ENCODE assay signal across 7 cellular contexts in the genomic region with DNA sequence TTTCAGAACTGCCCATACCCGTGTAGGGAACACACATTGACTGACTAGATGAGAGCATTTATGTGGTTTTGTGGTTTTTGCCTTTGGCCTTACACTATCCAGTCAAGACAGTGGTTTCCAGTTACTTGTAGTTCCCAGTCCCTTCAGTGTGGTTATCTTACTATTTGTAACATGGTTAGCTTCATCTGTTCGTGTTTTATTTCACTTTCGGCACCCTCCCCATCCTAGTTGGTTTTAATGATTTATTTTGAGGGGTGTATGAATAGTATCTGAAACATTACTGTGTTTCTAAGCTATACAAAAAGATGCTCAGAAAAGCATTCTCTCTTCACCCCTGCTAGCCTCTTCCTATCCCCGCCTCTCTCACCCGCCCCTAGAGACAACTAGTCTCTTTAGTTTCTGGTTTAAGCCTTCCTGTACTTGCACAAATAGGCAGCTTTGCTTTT. TPM values are rescaled to one million over a fixed set of nuclear protein-coding genes. Genes with fewer than 3 reads are reported as not detected.
DNase-seq lines count a peak whose midpoint lies in the region; ATAC-seq, FAIRE-seq and TF ChIP-seq lines count a peak whose summit lies in the region.

No MANE protein-coding gene starts in this region.

- no peak for TF ChIP-seq CTCF in gastrocnemius medialis (IDR thresholded peaks at IDR 0.05 in 4 of 5, conservative IDR thresholded peaks at IDR 0.05 in 1 of 5)
- no peak for TF ChIP-seq CTCF in PC-9 (conservative IDR thresholded peaks at IDR 0.05)
- TF ChIP-seq CTCF in kidney (IDR thresholded peaks at IDR 0.05; ENCODE audit: borderline replicate concordance, extremely low read depth, insufficient read depth) = no peak

- peak overlapping the region; percentile 63 to 76 (median 66) for H3K27ac ChIP-seq in gastrocnemius medialis
- H3K27ac ChIP-seq in PC-9 = no peak overlapping the region
- H3K27ac ChIP-seq in kidney (ENCODE audit: low read depth in 2 of 2, low read length in 2 of 2) = no peak overlapping the region

- no peak overlapping the region for H3K4me2 ChIP-seq in PC-9

- no peaks in the 10 kb centered on the region for H4K20me1 ChIP-seq in PC-9 (ENCODE audit: insufficient read depth)

- H3K9me2 ChIP-seq in PC-9 (ENCODE audit: insufficient read depth) = no peaks in the 10 kb centered on the region

- H3K4me1 ChIP-seq in gastrocnemius medialis (peaks cover 52 to 59% of the 10 kb centered on the region in 2 donors), PC-9 (replicated peaks; ENCODE audit: insufficient read depth) (no peaks in the 10 kb centered on the region), kidney (ENCODE audit: control insufficient read depth in 1 of 2, insufficient read depth in 1 of 2, low read depth in 1 of 2, low read length in 2 of 2) (no peaks in the 10 kb centered on the region)

- H3F3A ChIP-seq in PC-9 (ENCODE audit: insufficient read depth, low read depth) = no peaks in the 10 kb centered on the region

- POLR2A ChIA-PET in PC-9 (lab: Charles Lee; ENCODE audit: unreplicated experiment) = no interaction called here

- FAIRE-seq in GM19239 (lab: Jason Lieb, UNC) (peak; percentile 98), RCC 7860 (lab: Jason Lieb, UNC) (peak; percentile 77), kidney (lab: Jason Lieb, UNC) (no peak)

- H2AFZ ChIP-seq in PC-9 = no peak overlapping the region

- ATAC-seq in HG02885 (IDR thresholded peaks at IDR 0.05; ENCODE audit: poor library complexity, unreplicated experiment) (peak; percentile 83), gastrocnemius medialis (no peak)

- intact Hi-C loops in gastrocnemius medialis (cut with DNase I; ENCODE audit: low total_unique reads) = loop anchor here (2.0 kb wide), 1 partner anchor 14 kb away; the partner anchor contains the start of gene LYSMD4
- intact Hi-C loops in PC-9 (cut with micrococcal nuclease; ENCODE audit: unreplicated experiment) = no loop called here
- intact Hi-C loops in kidney (cut with DNase I) = no loop called here

- no peak overlapping the region for H3K9ac ChIP-seq in kidney (ENCODE audit: low read length in 2 of 2)

- H3K9me3 ChIP-seq in gastrocnemius medialis (no peaks in the 10 kb centered on the region), PC-9 (ENCODE audit: insufficient read depth, low read depth) (no peaks in the 10 kb centered on the region), kidney (ENCODE audit: control insufficient read depth in 1 of 2, low read length in 2 of 2) (no peaks in the 10 kb centered on the region)

- BruUV-seq in PC-9 (replicated peaks; lab: Mats Ljungman, UMichigan) = no TSS peak

- H3K4me3 ChIP-seq in gastrocnemius medialis = no peak overlapping the region
- no peak overlapping the region for H3K4me3 ChIP-seq in PC-9
- H3K4me3 ChIP-seq in kidney (ENCODE audit: low read length in 2 of 2) = no peak overlapping the region

- TF ChIP-seq POLR2A in gastrocnemius medialis (IDR thresholded peaks at IDR 0.05) = no peak

- no peaks in the 10 kb centered on the region for H3K36me3 ChIP-seq in gastrocnemius medialis
- H3K36me3 ChIP-seq in PC-9 (ENCODE audit: low read depth) = no peaks in the 10 kb centered on the region
- H3K36me3 ChIP-seq in kidney (ENCODE audit: control insufficient read depth in 1 of 2, insufficient read depth in 2 of 2, low read length in 2 of 2) = peaks cover 0 to 5% of the 10 kb centered on the region in 2 donors

- H3K79me2 ChIP-seq in PC-9 (ENCODE audit: low read depth) = no peaks in the 10 kb centered on the region

- H3K27me3 ChIP-seq in gastrocnemius medialis = no peaks in the 10 kb centered on the region
- no peaks in the 10 kb centered on the region for H3K27me3 ChIP-seq in PC-9 (ENCODE audit: insufficient read depth, low read depth)

- CTCF ChIA-PET in PC-9 (lab: Charles Lee) = no interaction called here

- DNase-seq in GM19239 (ENCODE audit: insufficient read length, low spot score) (peak; percentile 52), RCC 7860 (ENCODE audit: low spot score) (peak; percentile 40), gastrocnemius medialis (no peak), PC-9 (no peak), NCI-H146 treated with DMSO at 0.1 percent for 48 hours (lab: John Stamatoyannopoulos, UW; ENCODE audit: unreplicated experiment) (no peak), kidney (no peak)

- in situ Hi-C loops in gastrocnemius medialis (cut with MboI; ENCODE audit: low sequenced_read_pairs in 4 of 4) = loop anchor here in 3 of 4 donors (25.0 kb wide), 2 partner anchors 307 to 432 kb away; no protein-coding TSS in a partner anchor

RNA-seq across cellular contexts. Expression of gene LYSMD4, which starts 14.1 kb away (rescaled TPM):
- 10 to 100 TPM in 2 of 4 donors, 1 to 10 TPM in 2; 5.1 to 15.8 (median 11.9) TPM for total RNA-seq in gastrocnemius medialis
- total RNA-seq in PC-9 (2021) = 4.7 and 5.7 TPM in 2 replicates
- total RNA-seq in kidney = 8.6 TPM
- polyA plus RNA-seq in kidney (ENCODE audit: insufficient read depth, low read depth, low replicate concordance) = 4.9 TPM

Comparison
In these comparisons a context has a peak if more than half of its experiments do, and no peak if none do; other contexts are left out.
1. DNase-seq: peak in GM19239 (single experiment) and RCC 7860 (single experiment); none in gastrocnemius medialis (0 of 2), PC-9 (0 of 2), NCI-H146 treated with DMSO at 0.1 percent for 48 hours (single experiment) and kidney (single experiment).
2. H3K27ac ChIP-seq: peak in gastrocnemius medialis (4 of 4); none in PC-9 (single experiment) and kidney (0 of 2).